Comparison of ENCODE assay signal across 16 cellular contexts in the genomic region with DNA sequence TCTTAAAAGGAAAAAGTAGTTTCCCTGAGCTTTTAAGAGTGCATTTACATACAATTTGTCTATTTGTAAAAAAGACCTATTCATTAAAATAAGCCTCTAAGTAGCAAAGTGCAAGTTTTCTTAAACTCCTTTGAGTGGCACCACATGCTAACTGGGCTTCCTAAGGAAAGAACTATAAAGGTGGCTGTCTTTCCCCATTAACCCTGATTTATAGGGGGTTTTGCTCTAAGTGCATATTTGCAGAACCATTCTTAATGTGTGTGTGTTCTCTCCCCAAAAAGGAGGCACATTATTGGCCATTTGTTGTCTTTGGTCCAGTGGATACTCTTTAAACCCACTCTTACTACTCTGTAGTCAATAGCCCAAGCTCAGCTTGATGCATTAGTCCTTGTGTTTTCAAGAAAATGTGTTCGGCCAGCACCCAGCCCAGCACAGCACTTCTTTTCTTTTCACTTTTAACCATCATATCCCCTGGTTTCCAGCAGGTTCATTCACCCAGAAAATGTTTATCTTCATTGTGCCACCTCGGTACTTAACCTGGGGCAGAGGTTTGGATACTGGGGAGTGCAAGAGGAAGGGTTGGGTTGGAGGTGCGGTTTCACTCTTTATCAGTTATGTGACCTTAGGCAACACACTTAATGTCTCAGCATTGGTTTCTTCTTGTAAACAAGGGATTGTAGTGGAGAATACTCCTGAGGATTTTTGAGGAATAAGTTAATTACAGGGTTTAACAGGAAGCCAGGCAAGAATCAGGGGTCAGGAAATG.
DNase-seq lines count a peak whose midpoint lies in the region; ATAC-seq, FAIRE-seq and TF ChIP-seq lines count a peak whose summit lies in the region.
"Had no signal": no experiment of that assay in that cellular context is flagged by ENCODE, and none has a peak within 500 bp of the region (broad histone marks: within the 10 kb centered on the region; RNA-seq: fewer than 3 reads in every experiment).

No MANE protein-coding gene starts in this region.

- no peak for TF ChIP-seq CTCF in PC-3 (conservative IDR thresholded peaks at IDR 0.05; ENCODE audit: low read depth, low read length)
- no peak for TF ChIP-seq CTCF in fibroblast of villous mesenchyme (IDR thresholded peaks at IDR 0.05; ENCODE audit: insufficient read depth, low read depth, low read length)

- BruUV-seq in PC-3 (replicated peaks; lab: Mats Ljungman, UMichigan): no TSS peak

- ATAC-seq in PC-3: no peak
- ATAC-seq in sciatic nerve: peak; percentile 1
- ATAC-seq: activated CD8-positive, alpha-beta T cell treated with anti-CD3 and anti-CD28 coated beads for 36 hours had no signal

- DNase-seq in Daoy (ENCODE audit: low read depth): peak; percentile 56
- DNase-seq in PC-3: no peak
- peak; percentile 75 for DNase-seq in fibroblast of villous mesenchyme (ENCODE audit: low read depth)
- DNase-seq in sciatic nerve (ENCODE audit: low spot score): no peak
- no peak for DNase-seq in GM19239 (ENCODE audit: insufficient read length, low spot score)
- no peak for DNase-seq in NCI-H748 (lab: John Stamatoyannopoulos, UW; ENCODE audit: unreplicated experiment)
- no peak for DNase-seq in SJCRH30
- DNase-seq in NCI-H2081 (lab: John Stamatoyannopoulos, UW): no peak
- DNase-seq: activated CD8-positive, alpha-beta T cell treated with anti-CD3 and anti-CD28 coated beads for 36 hours; activated gamma-delta T cell; DMS 273 treated with DMSO at 0.1 percent for 48 hours; endodermal cell; Karpas-422; NCI-H1930 had no signal

- no peak for FAIRE-seq in GM19239 (lab: Jason Lieb, UNC)
- FAIRE-seq: H54 had no signal

- H3K9ac ChIP-seq in PC-3 (ENCODE audit: low read length): peak overlapping the region; percentile 33; the same call in 1 of the 2 replicates

- no peak overlapping the region for H3K4me3 ChIP-seq in PC-3 (ENCODE audit: low read length)
- H3K4me3 ChIP-seq in fibroblast of villous mesenchyme (ENCODE audit: low read depth, low read length): no peak overlapping the region
- H3K4me3 ChIP-seq in SJCRH30: no peak overlapping the region

- 0 out of 2 replicates have a peak, but pooled peaks cover 6% of the 10 kb centered on the region for H3K79me2 ChIP-seq in PC-3 (ENCODE audit: low read length)

- no peaks in the 10 kb centered on the region for H3K9me2 ChIP-seq in PC-3 (replicated peaks; ENCODE audit: low read length)

- intact Hi-C loops in PC-3 (cut with micrococcal nuclease) (loop anchor here (1.0 to 10.0 kb wide), 4 partner anchors 29 to 347 kb away; partner anchors contain the start of gene ROR1), sciatic nerve (cut with DNase I) (no loop called here)

- H3F3A ChIP-seq in PC-3 (ENCODE audit: low read length, unreplicated experiment): no peaks in the 10 kb centered on the region

- CTCF ChIA-PET in PC-3 (lab: Charles Lee): no interaction called here

- H3K27me3 ChIP-seq in PC-3 (ENCODE audit: low read length): no peaks in the 10 kb centered on the region
- H3K27me3 ChIP-seq in SJCRH30: no peaks in the 10 kb centered on the region

- H3K27ac ChIP-seq in PC-3 (ENCODE audit: low read length) (peak overlapping the region; percentile 81), SJCRH30 (no peak overlapping the region)
- H3K27ac ChIP-seq: HL-60 had no signal

- H3K9me3 ChIP-seq in PC-3 (ENCODE audit: low read length): no peaks in the 10 kb centered on the region
- H3K9me3 ChIP-seq in SJCRH30 (replicated peaks): no peaks in the 10 kb centered on the region

- peak overlapping the region; percentile 74 for H3K4me2 ChIP-seq in PC-3 (ENCODE audit: low read length)

- no peaks in the 10 kb centered on the region for H4K20me1 ChIP-seq in PC-3 (ENCODE audit: low read length)

- H2AFZ ChIP-seq in PC-3 (ENCODE audit: low read length): no peak overlapping the region

- no peaks in the 10 kb centered on the region for H3K36me3 ChIP-seq in PC-3 (ENCODE audit: low read depth, low read length)
- H3K36me3 ChIP-seq in SJCRH30: no peaks in the 10 kb centered on the region

- POLR2A ChIA-PET in PC-3 (lab: Charles Lee; ENCODE audit: unreplicated experiment): no interaction called here

- H3K4me1 ChIP-seq in PC-3 (ENCODE audit: insufficient read depth, low read length): peaks cover 63% of the 10 kb centered on the region
- H3K4me1 ChIP-seq in SJCRH30: peaks cover 21% of the 10 kb centered on the region

Comparison
In these comparisons a context has a peak if more than half of its experiments do, and no peak if none do; other contexts are left out.
1. DNase-seq: peak in Daoy (single experiment) and fibroblast of villous mesenchyme (single experiment); none in PC-3 (single experiment), sciatic nerve (single experiment), GM19239 (single experiment), NCI-H748 (single experiment), SJCRH30 (0 of 2) and NCI-H2081 (0 of 2).